1 cellular context compared by ENCODE assay signal in the genomic region with DNA sequence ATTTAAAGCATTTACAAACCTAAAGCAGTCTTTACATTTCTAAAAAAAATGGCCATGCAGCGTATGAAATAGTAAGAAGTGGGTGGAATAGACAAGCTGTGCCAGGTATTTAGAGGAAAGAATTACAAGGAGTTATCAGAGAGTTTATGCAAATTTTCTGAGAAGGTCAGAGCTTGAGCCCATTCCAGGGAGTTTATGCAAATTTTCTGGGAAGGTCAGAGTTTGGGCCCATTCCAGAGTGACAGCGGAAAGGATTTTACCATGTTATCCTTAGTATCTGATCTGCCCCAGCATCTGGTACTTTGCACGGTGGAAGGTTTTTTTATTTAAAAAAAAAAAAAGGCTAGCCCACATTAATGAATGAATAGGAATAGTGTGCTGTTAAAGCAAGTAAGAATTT.
TF ChIP-seq lines count a peak whose summit lies in the region.

No MANE protein-coding gene starts in this region.

TF ChIP-seq in GM23338, 12 proteins besides CTCF, POLR2A, EP300 and RAD21 (continued from another document):
- TF ChIP-seq, protein P1, sequence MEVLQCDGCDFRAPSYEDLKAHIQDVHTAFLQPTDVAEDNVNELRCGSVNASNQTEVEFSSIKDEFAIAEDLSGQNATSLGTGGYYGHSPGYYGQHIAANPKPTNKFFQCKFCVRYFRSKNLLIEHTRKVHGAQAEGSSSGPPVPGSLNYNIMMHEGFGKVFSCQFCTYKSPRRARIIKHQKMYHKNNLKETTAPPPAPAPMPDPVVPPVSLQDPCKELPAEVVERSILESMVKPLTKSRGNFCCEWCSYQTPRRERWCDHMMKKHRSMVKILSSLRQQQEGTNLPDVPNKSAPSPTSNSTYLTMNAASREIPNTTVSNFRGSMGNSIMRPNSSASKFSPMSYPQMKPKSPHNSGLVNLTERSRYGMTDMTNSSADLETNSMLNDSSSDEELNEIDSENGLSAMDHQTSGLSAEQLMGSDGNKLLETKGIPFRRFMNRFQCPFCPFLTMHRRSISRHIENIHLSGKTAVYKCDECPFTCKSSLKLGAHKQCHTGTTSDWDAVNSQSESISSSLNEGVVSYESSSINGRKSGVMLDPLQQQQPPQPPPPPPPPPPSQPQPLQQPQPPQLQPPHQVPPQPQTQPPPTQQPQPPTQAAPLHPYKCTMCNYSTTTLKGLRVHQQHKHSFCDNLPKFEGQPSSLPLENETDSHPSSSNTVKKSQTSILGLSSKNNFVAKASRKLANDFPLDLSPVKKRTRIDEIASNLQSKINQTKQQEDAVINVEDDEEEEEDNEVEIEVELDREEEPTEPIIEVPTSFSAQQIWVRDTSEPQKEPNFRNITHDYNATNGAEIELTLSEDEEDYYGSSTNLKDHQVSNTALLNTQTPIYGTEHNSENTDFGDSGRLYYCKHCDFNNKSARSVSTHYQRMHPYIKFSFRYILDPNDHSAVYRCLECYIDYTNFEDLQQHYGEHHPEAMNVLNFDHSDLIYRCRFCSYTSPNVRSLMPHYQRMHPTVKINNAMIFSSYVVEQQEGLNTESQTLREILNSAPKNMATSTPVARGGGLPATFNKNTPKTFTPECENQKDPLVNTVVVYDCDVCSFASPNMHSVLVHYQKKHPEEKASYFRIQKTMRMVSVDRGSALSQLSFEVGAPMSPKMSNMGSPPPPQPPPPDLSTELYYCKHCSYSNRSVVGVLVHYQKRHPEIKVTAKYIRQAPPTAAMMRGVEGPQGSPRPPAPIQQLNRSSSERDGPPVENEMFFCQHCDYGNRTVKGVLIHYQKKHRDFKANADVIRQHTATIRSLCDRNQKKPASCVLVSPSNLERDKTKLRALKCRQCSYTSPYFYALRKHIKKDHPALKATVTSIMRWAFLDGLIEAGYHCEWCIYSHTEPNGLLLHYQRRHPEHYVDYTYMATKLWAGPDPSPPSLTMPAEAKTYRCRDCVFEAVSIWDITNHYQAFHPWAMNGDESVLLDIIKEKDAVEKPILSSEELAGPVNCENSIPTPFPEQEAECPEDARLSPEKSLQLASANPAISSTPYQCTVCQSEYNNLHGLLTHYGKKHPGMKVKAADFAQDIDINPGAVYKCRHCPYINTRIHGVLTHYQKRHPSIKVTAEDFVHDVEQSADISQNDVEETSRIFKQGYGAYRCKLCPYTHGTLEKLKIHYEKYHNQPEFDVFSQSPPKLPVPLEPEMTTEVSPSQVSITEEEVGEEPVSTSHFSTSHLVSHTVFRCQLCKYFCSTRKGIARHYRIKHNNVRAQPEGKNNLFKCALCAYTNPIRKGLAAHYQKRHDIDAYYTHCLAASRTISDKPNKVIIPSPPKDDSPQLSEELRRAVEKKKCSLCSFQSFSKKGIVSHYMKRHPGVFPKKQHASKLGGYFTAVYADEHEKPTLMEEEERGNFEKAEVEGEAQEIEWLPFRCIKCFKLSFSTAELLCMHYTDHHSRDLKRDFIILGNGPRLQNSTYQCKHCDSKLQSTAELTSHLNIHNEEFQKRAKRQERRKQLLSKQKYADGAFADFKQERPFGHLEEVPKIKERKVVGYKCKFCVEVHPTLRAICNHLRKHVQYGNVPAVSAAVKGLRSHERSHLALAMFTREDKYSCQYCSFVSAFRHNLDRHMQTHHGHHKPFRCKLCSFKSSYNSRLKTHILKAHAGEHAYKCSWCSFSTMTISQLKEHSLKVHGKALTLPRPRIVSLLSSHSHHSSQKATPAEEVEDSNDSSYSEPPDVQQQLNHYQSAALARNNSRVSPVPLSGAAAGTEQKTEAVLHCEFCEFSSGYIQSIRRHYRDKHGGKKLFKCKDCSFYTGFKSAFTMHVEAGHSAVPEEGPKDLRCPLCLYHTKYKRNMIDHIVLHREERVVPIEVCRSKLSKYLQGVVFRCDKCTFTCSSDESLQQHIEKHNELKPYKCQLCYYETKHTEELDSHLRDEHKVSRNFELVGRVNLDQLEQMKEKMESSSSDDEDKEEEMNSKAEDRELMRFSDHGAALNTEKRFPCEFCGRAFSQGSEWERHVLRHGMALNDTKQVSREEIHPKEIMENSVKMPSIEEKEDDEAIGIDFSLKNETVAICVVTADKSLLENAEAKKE (CRISPR knock-in tag; IDR thresholded peaks at IDR 0.05): no peak
- TF ChIP-seq, protein P2, sequence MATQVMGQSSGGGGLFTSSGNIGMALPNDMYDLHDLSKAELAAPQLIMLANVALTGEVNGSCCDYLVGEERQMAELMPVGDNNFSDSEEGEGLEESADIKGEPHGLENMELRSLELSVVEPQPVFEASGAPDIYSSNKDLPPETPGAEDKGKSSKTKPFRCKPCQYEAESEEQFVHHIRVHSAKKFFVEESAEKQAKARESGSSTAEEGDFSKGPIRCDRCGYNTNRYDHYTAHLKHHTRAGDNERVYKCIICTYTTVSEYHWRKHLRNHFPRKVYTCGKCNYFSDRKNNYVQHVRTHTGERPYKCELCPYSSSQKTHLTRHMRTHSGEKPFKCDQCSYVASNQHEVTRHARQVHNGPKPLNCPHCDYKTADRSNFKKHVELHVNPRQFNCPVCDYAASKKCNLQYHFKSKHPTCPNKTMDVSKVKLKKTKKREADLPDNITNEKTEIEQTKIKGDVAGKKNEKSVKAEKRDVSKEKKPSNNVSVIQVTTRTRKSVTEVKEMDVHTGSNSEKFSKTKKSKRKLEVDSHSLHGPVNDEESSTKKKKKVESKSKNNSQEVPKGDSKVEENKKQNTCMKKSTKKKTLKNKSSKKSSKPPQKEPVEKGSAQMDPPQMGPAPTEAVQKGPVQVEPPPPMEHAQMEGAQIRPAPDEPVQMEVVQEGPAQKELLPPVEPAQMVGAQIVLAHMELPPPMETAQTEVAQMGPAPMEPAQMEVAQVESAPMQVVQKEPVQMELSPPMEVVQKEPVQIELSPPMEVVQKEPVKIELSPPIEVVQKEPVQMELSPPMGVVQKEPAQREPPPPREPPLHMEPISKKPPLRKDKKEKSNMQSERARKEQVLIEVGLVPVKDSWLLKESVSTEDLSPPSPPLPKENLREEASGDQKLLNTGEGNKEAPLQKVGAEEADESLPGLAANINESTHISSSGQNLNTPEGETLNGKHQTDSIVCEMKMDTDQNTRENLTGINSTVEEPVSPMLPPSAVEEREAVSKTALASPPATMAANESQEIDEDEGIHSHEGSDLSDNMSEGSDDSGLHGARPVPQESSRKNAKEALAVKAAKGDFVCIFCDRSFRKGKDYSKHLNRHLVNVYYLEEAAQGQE (IDR thresholded peaks at IDR 0.05; ENCODE audit: unreplicated experiment): no peak
- TF ChIP-seq, protein P3, sequence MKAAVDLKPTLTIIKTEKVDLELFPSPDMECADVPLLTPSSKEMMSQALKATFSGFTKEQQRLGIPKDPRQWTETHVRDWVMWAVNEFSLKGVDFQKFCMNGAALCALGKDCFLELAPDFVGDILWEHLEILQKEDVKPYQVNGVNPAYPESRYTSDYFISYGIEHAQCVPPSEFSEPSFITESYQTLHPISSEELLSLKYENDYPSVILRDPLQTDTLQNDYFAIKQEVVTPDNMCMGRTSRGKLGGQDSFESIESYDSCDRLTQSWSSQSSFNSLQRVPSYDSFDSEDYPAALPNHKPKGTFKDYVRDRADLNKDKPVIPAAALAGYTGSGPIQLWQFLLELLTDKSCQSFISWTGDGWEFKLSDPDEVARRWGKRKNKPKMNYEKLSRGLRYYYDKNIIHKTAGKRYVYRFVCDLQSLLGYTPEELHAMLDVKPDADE (IDR thresholded peaks at IDR 0.05): no peak
- TF ChIP-seq ZNF114 (CRISPR knock-in tag; IDR thresholded peaks at IDR 0.05) (no peak), NANOG (IDR thresholded peaks at IDR 0.05; ENCODE audit: borderline replicate concordance) (no peak), ZNF331 (CRISPR knock-in tag; IDR thresholded peaks at IDR 0.05; ENCODE audit: low read depth) (no peak), EZH2 (IDR thresholded peaks at IDR 0.05; ENCODE audit: low read depth, unreplicated experiment) (no peak), CREB1 (CRISPR knock-in tag; IDR thresholded peaks at IDR 0.05; ENCODE audit: low read depth) (no peak), STAT1 (IDR thresholded peaks at IDR 0.05; ENCODE audit: unreplicated experiment) (no peak), JUNB (IDR thresholded peaks at IDR 0.05; ENCODE audit: unreplicated experiment) (no peak)
TF ChIP-seq in GM23338: peak in this region for 0.
